ENCODE assay signal across 19 cellular contexts in genomic region chr1:48692235-48692634, GRCh38.
"Had no signal": no experiment of that assay in that cellular context is flagged by ENCODE, and none has a peak within 500 bp of the region (broad histone marks: within the 10 kb centered on the region; RNA-seq: fewer than 3 reads in every experiment).

No MANE protein-coding gene starts in this region.

- H3K27me3 ChIP-seq: adrenal gland, foreskin keratinocyte, neutrophil, pancreas, right lobe of liver, thyroid gland had no signal

- ATAC-seq: activated T-cell treated with anti-CD3 and anti-CD28 coated beads, Interleukin-2, amount 50 U/mL, for 4 hours; foreskin keratinocyte; left ventricle myocardium superior; pancreas; right lobe of liver; T-helper 17 cell had no signal

- FAIRE-seq: astrocyte, pancreas had no signal

- DNase-seq: activated CD4-positive, alpha-beta T cell treated with anti-CD3 and anti-CD28 coated beads for 4 hours; activated CD4-positive, alpha-beta T cell treated with anti-CD3 and anti-CD28 coated beads, Interleukin-2, amount 50 U/mL, for 48 hours; activated CD4-positive, CD25-positive, alpha-beta regulatory T cell; activated CD8-positive, alpha-beta memory T cell treated with anti-CD3 and anti-CD28 coated beads, Interleukin-2, amount 50 U/mL, for 48 hours; activated naive CD4-positive, alpha-beta T cell; activated T-cell treated with anti-CD3 and anti-CD28 coated beads, Interleukin-2, amount 50 U/mL, for 4 hours; adrenal gland; effector CD4-positive, alpha-beta T cell; foreskin keratinocyte; left ventricle myocardium superior; pancreas; right lobe of liver; stimulated activated CD4-positive, alpha-beta T cell treated with anti-CD3 and anti-CD28 coated beads, Interleukin-1b, Interleukin-23, amount 100 ng/mL, for 48 hours; substantia nigra; T-helper 17 cell; thyroid gland had no signal

- H3K4me3 ChIP-seq: adrenal gland, pancreas, right lobe of liver, skin epidermis, thyroid gland had no signal

- H3K36me3 ChIP-seq: adrenal gland, neutrophil, pancreas, right lobe of liver, thyroid gland had no signal
